In the genomic region with DNA sequence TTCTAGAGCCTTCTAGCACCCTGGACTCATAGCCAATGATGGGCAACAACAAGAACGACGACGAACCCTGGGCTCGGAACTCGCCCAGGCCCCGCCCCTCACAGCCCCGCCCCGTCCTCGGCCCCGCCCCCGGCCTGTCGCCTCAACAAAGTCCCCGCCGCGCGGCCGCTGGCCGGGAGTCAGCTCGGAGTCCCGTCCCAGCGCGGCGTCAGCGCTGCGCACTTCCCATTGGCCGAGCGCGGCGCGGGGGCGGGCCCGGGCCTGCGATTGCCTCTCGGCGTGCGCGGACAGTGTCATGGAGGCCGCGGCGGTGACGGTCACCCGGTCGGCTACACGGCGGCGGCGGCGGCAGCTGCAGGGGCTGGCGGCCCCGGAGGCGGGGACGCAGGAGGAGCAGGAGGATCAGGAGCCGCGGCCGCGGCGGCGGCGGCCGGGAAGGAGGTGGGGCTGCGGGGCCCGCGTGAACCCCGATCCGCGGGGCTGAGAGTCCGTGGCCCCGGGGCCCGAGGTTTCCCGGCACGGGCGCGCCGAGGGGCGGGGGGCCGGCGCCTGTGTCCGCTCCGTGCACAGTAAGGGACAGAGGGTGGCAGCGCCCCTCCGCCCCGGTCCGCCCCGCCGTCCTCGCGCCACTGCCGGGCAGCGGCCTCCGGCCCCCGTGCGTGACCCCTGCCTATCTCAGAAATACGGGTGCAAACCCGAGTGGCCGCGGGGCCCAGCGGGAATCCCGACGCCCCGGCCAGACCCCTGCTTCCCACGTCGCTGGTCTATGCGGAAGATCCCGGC, we compare ENCODE assay signal across 8 cellular contexts. TPM values are rescaled to one million over a fixed set of nuclear protein-coding genes. Genes with fewer than 3 reads are reported as not detected.
DNase-seq lines count a peak whose midpoint lies in the region; ATAC-seq and TF ChIP-seq lines count a peak whose summit lies in the region.

A gene with protein sequence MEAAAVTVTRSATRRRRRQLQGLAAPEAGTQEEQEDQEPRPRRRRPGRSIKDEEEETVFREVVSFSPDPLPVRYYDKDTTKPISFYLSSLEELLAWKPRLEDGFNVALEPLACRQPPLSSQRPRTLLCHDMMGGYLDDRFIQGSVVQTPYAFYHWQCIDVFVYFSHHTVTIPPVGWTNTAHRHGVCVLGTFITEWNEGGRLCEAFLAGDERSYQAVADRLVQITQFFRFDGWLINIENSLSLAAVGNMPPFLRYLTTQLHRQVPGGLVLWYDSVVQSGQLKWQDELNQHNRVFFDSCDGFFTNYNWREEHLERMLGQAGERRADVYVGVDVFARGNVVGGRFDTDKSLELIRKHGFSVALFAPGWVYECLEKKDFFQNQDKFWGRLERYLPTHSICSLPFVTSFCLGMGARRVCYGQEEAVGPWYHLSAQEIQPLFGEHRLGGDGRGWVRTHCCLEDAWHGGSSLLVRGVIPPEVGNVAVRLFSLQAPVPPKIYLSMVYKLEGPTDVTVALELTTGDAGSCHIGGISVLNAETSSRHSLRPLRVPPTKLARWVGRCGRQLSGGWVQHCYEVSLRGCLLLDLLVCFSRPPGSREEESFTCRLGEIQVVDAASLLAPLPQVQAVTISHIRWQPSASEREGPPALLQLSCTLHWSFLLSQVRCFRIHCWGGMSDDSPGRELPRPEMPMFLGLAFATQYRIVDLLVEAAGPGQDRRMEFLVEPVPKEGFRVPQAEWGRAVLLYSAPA (plus strand): TSS at position 175 of the 783 bp plus-strand sequence. CDS start 121 bp downstream, at position 296.

- intact Hi-C loops in spleen (cut with DNase I; ENCODE audit: low total_unique reads) = no loop called here

- POLR2A ChIA-PET in AG04450 (lab: Yijun Ruan, JAX) = interaction anchor here (0.6 to 0.7 kb wide), 2 partner anchors 33 to 38 kb away, joined by 3 read pairs; no protein-coding TSS in a partner anchor

- H3K27ac ChIP-seq in AG04450 (ENCODE audit: low read depth, low read length) (no peak within 1 kb of the TSS), caudate nucleus (ENCODE audit: low read depth, low read length) (peak within 1 kb of the TSS; percentile 89), spleen (peak within 1 kb of the TSS; percentile 76 to 91 (median 88))

- DNase-seq in AG04450 (ENCODE audit: low read depth, low spot score) (peak; percentile 59), NCI-H345 (lab: John Stamatoyannopoulos, UW) (peak; percentile 95), caudate nucleus (lab: John Stamatoyannopoulos, UW) (peak in 59 of 61 donors; percentile 47 to 97 (median 88)), iris pigment epithelial cell (ENCODE audit: low read depth) (peak; percentile 91), spleen (peak; percentile 99)
- peak; percentile 80 for DNase-seq in activated CD4-positive, CD25-positive, alpha-beta regulatory T cell treated with anti-CD3 and anti-CD28 coated beads, Interleukin-2, amount 50 U/mL, for 16 hours (ENCODE audit: low read depth, low spot score)

- H3K4me3 ChIP-seq in AG04450 (ENCODE audit: low read depth, low read length) (peak within 1 kb of the TSS; percentile 67), spleen (peak within 1 kb of the TSS; percentile 61 to 92 (median 82))

- H3K4me1 ChIP-seq in spleen = peaks cover 11 to 44% (median 30%) of the 10 kb centered on the region in 6 donors

- ATAC-seq in GM19023 (IDR thresholded peaks at IDR 0.05; ENCODE audit: unreplicated experiment) (peak; percentile 97), HG03196 (IDR thresholded peaks at IDR 0.05; ENCODE audit: unreplicated experiment) (peak; percentile 87)

- H3K36me3 ChIP-seq in spleen = peaks cover 0 to 28% (median 24%) of the 10 kb centered on the region in 6 donors

- no peak for TF ChIP-seq CTCF in AG04450 (IDR thresholded peaks at IDR 0.05; ENCODE audit: low read depth, low read length)
- peak in 1 of 11 experiments; percentile 37 for TF ChIP-seq CTCF in spleen (IDR thresholded peaks at IDR 0.05 in 8 of 11, conservative IDR thresholded peaks at IDR 0.05 in 3 of 11)

- CTCF ChIA-PET in AG04450 (lab: Charles Lee) = interaction anchor here (0.9 to 2.6 kb wide), 7 partner anchors 8 to 317 kb away, joined by 3 to 18 read pairs (median 6); no protein-coding TSS in a partner anchor

- WGBS in spleen, 5 donors = 0 to 1% (median 1%) methylated on average over 30 to 104 of the region's 104 CpGs

- no peak for TF ChIP-seq POLR2A in spleen (IDR thresholded peaks at IDR 0.05)

- no peaks in the 10 kb centered on the region for H3K9me3 ChIP-seq in AG04450 (ENCODE audit: control insufficient read depth, insufficient read depth, low read length)
- H3K9me3 ChIP-seq in spleen = no peaks in the 10 kb centered on the region

- peaks cover 6% of the 10 kb centered on the region for H3K27me3 ChIP-seq in AG04450 (ENCODE audit: control insufficient read depth, insufficient read depth, low read length)
- H3K27me3 ChIP-seq in spleen (replicated peaks in 1 of 7) = no peaks in the 10 kb centered on the region

RNA-seq across cellular contexts. Expression of the gene that starts here (rescaled TPM):
- polyA plus RNA-seq in AG04450 (2011; rRNA removed) (5.9 and 6.0 TPM in 2 replicates), spleen (100 to 1,000 TPM in 1 of 3 donors, 10 to 100 TPM in 2; 25.0 to 101 (median 43.6) TPM)
- polyA minus RNA-seq in AG04450 (2011; rRNA and poly(A)+ RNA removed) = 10.1 and 12.7 TPM in 2 replicates
- total RNA-seq in spleen = 100 to 1,000 TPM in 3 of 7 donors, 10 to 100 TPM in 4; 54.7 to 148 (median 99.4) TPM
